Comparison of ENCODE assay signal across 25 cellular contexts in the genomic region with DNA sequence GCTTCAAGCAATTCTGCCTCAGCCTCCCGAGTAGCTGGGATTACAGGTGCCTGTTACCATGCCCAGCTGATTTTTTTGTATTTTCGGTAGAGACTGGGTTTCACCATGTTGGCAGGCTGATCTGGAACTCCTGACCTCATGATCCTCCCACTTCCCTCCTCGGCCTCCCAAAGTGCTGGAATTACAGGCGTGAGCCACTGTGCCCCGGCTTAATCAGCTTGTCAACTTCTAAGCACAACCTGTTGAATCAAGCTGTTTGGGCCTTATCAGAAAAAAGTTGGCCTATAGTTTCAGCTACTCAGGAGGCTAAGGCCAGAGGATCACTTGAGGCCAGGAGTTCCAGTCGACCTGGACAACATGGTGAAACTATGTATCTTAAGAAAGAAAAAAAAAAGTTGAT. TPM values are rescaled to one million over a fixed set of nuclear protein-coding genes. Genes with fewer than 3 reads are reported as not detected.
DNase-seq lines count a peak whose midpoint lies in the region; ATAC-seq, FAIRE-seq and TF ChIP-seq lines count a peak whose summit lies in the region.
"Had no signal": no experiment of that assay in that cellular context is flagged by ENCODE, and none has a peak within 500 bp of the region (broad histone marks: within the 10 kb centered on the region; RNA-seq: fewer than 3 reads in every experiment).

No MANE protein-coding gene starts in this region.

- H3K27me3 Mint-ChIP-seq in astrocyte (ENCODE audit: low read depth, unreplicated experiment): no peaks in the 10 kb centered on the region
- H3K27me3 Mint-ChIP-seq: CD4-positive, CD25-positive, alpha-beta regulatory T cell; dendritic cell treated with granulocyte-macrophage colony-stimulating factor and Interleukin-4, amounts not matched to agents 40 ng/mL and 50 ng/mL, for 4 days had no signal

- peaks cover 44% of the 10 kb centered on the region for H3F3A ChIP-seq in GM23248 (ENCODE audit: insufficient read depth)

- no peak overlapping the region for H3K4me3 ChIP-seq in GM23248
- no peak overlapping the region for H3K4me3 ChIP-seq in astrocyte (ENCODE audit: insufficient read depth, low read depth, low read length)
- no peak overlapping the region for H3K4me3 ChIP-seq in skeletal muscle satellite cell (ENCODE audit: low read length)
- H3K4me3 ChIP-seq: lung, SJSA1 had no signal

- in situ Hi-C loops in GM23248 (cut with MboI): no loop called here

- H3K36me3 ChIP-seq in GM23248 (ENCODE audit: low read depth) (no peaks in the 10 kb centered on the region), astrocyte (ENCODE audit: insufficient read depth, low read length) (no peaks in the 10 kb centered on the region), skeletal muscle satellite cell (ENCODE audit: insufficient read depth, low read length) (no peaks in the 10 kb centered on the region)

- H3K4me1 ChIP-seq in GM23248 (ENCODE audit: insufficient read depth) (peaks cover 44% of the 10 kb centered on the region), astrocyte (ENCODE audit: insufficient read depth, low read length) (peaks cover 16% of the 10 kb centered on the region), skeletal muscle satellite cell (ENCODE audit: control insufficient read depth, insufficient read depth, low read length) (peaks cover 45% of the 10 kb centered on the region)

- intact Hi-C loops in left colon (cut with DNase I, micrococcal nuclease): no loop called here

- DNase-seq in GM23248 (no peak), astrocyte (ENCODE audit: low read depth) (no peak), left lobe of liver (ENCODE audit: low spot score) (peak; percentile 46), GDM1 (lab: John Stamatoyannopoulos, UW) (no peak), midbrain (lab: John Stamatoyannopoulos, UW) (no peak), left colon (no peak)
- DNase-seq: activated CD4-positive, alpha-beta T cell treated with anti-CD3 and anti-CD28 coated beads, Interleukin-2, amount 50 U/mL, for 48 hours; activated gamma-delta T cell treated with Interleukin-2 at 50 U/mL for 16 hours; CD4-positive, CD25-positive, alpha-beta regulatory T cell; foreskin keratinocyte; hippocampal formation; NCI-H1105; NCI-H2029 treated with DMSO at 0.1 percent for 48 hours; NCI-H446; occipital lobe; stimulated activated CD8-positive, alpha-beta memory T cell treated with anti-CD3 and anti-CD28 coated beads, Interleukin-4, amount 100 ng/mL, for 48 hours had no signal

- ATAC-seq in left lobe of liver: peak; percentile 39
- ATAC-seq in left colon: no peak
- ATAC-seq in GM18867 (IDR thresholded peaks at IDR 0.05; ENCODE audit: unreplicated experiment): no peak
- ATAC-seq: foreskin keratinocyte had no signal

- peaks cover 56% of the 10 kb centered on the region for H4K20me1 ChIP-seq in GM23248 (ENCODE audit: insufficient read depth)
- peaks cover 94% of the 10 kb centered on the region for H4K20me1 ChIP-seq in astrocyte (ENCODE audit: insufficient read depth, low read length)

- 27 to 35% methylated on average over 6 of the region's 6 CpGs for WGBS in GM23248 (ENCODE audit: low coverage in 1 of 2, low lambda C conversion rate in 2 of 2, missing lambda C conversion rate in 2 of 2), 2 experiments

- H3K27ac Mint-ChIP-seq in astrocyte (ENCODE audit: unreplicated experiment): peak overlapping the region; percentile 20
- H3K27ac Mint-ChIP-seq: CD4-positive, CD25-positive, alpha-beta regulatory T cell; T-helper 1 cell treated with Interleukin-12 subunit alpha and Interleukin-12 subunit beta and Interleukin-4 antibody, amounts not matched to agents 30 μg/mL and 1 μg/mL, for 36 hours had no signal

- no peaks in the 10 kb centered on the region for H3K9me3 Mint-ChIP-seq in astrocyte (ENCODE audit: unreplicated experiment)
- H3K9me3 Mint-ChIP-seq: dendritic cell treated with granulocyte-macrophage colony-stimulating factor and Interleukin-4, amounts not matched to agents 40 ng/mL and 50 ng/mL, for 4 days; T-helper 1 cell treated with Interleukin-12 subunit alpha and Interleukin-12 subunit beta and Interleukin-4 antibody, amounts not matched to agents 30 μg/mL and 1 μg/mL, for 36 hours had no signal

- no peaks in the 10 kb centered on the region for H3K27me3 ChIP-seq in GM23248 (replicated peaks; ENCODE audit: insufficient read depth)
- H3K27me3 ChIP-seq in astrocyte (ENCODE audit: insufficient read depth, low read length): no peaks in the 10 kb centered on the region
- H3K27me3 ChIP-seq in skeletal muscle satellite cell (ENCODE audit: control insufficient read depth, insufficient read depth, low read length): no peaks in the 10 kb centered on the region
- H3K27me3 ChIP-seq: foreskin keratinocyte, SJSA1 had no signal

- no peak for FAIRE-seq in astrocyte (lab: Jason Lieb, UNC)
- FAIRE-seq: H54, urothelium cell line had no signal

- no peaks in the 10 kb centered on the region for H3K9me3 ChIP-seq in GM23248 (ENCODE audit: low read depth)
- H3K9me3 ChIP-seq in astrocyte (ENCODE audit: insufficient read depth, low read depth, low read length): no peaks in the 10 kb centered on the region
- no peaks in the 10 kb centered on the region for H3K9me3 ChIP-seq in skeletal muscle satellite cell (replicated peaks; ENCODE audit: low read length)
- H3K9me3 ChIP-seq: SJSA1 had no signal

- H3K27ac ChIP-seq in GM23248 (peak overlapping the region; percentile 52; the same call in 1 of the 2 replicates), astrocyte (ENCODE audit: low read depth, low read length) (no peak overlapping the region)
- H3K27ac ChIP-seq: foreskin keratinocyte, HL-60, SJSA1 had no signal

- peaks cover 50% of the 10 kb centered on the region for H3K4me1 Mint-ChIP-seq in astrocyte (ENCODE audit: low read depth, unreplicated experiment)

- peak overlapping the region; percentile 27 for H3K4me2 ChIP-seq in GM23248 (ENCODE audit: unreplicated experiment)
- H3K4me2 ChIP-seq in astrocyte (ENCODE audit: low read length): no peak overlapping the region
- peak overlapping the region; percentile 31 for H3K4me2 ChIP-seq in skeletal muscle satellite cell (ENCODE audit: low read length)

- H3K36me3 Mint-ChIP-seq in astrocyte (ENCODE audit: low read depth, unreplicated experiment): peaks cover 7% of the 10 kb centered on the region
- H3K36me3 Mint-ChIP-seq: CD4-positive, CD25-positive, alpha-beta regulatory T cell had no signal

- no peaks in the 10 kb centered on the region for H3K9me2 ChIP-seq in GM23248 (ENCODE audit: insufficient read depth)

- H2AFZ ChIP-seq in GM23248 (no peak overlapping the region), astrocyte (ENCODE audit: low read depth, low read length) (no peak overlapping the region)

- peak overlapping the region; percentile 38; the same call in 1 of the 2 replicates for H3K9ac ChIP-seq in GM23248
- no peak overlapping the region for H3K9ac ChIP-seq in astrocyte (ENCODE audit: low read length)
- H3K9ac ChIP-seq in skeletal muscle satellite cell (ENCODE audit: low read depth, low read length): no peak overlapping the region

- peaks cover 100% of the 10 kb centered on the region for H3K79me2 ChIP-seq in GM23248 (ENCODE audit: insufficient read depth)
- H3K79me2 ChIP-seq in astrocyte (ENCODE audit: insufficient read depth, low read length): peaks cover 96% of the 10 kb centered on the region

- H3K4me3 Mint-ChIP-seq in astrocyte (ENCODE audit: unreplicated experiment): peak overlapping the region; percentile 41
- H3K4me3 Mint-ChIP-seq: dendritic cell treated with granulocyte-macrophage colony-stimulating factor and Interleukin-4, amounts not matched to agents 40 ng/mL and 50 ng/mL, for 4 days; T-helper 1 cell treated with Interleukin-12 subunit alpha and Interleukin-12 subunit beta and Interleukin-4 antibody, amounts not matched to agents 30 μg/mL and 1 μg/mL, for 36 hours had no signal

- TF ChIP-seq CTCF in astrocyte (IDR thresholded peaks at IDR 0.05; ENCODE audit: insufficient read depth, low read depth, low read length): no peak

RNA-seq across cellular contexts. Expression of gene MARK3, which starts 7.9 kb away (rescaled TPM):
- total RNA-seq in GM23248 (2014; rRNA removed; shearing (Covaris generic)): 80.6 and 107 TPM in 2 replicates
- polyA plus RNA-seq in GM23248 (2016; fragmentation: Nextera tagmentation; extraction: Ambion mirVana): 32.3 and 32.9 TPM in 2 replicates
- total RNA-seq in astrocyte (111 and 124 TPM in 2 replicates), left lobe of liver (26.5 TPM), left colon (10 to 100 TPM; 55.6 to 68.4 TPM)
- 76.7 and 89.7 TPM in 2 replicates for total RNA-seq in skeletal muscle satellite cell (2012; rRNA removed)

RNA-seq across cellular contexts. Expression of gene EIF5, which starts 59.0 kb away (rescaled TPM):
- 133 and 156 TPM in 2 replicates for total RNA-seq in GM23248 (2014; rRNA removed; shearing (Covaris generic))
- polyA plus RNA-seq in GM23248 (2016; fragmentation: Nextera tagmentation; extraction: Ambion mirVana): 502 and 518 TPM in 2 replicates
- total RNA-seq in astrocyte: 330 and 337 TPM in 2 replicates
- 192 TPM for total RNA-seq in left lobe of liver
- total RNA-seq in skeletal muscle satellite cell (2012; rRNA removed): 125 and 142 TPM in 2 replicates
- total RNA-seq in left colon: 100 to 1,000 TPM; 222 to 295 TPM
